Comparison of ENCODE assay signal across 33 cellular contexts in the genomic region with DNA sequence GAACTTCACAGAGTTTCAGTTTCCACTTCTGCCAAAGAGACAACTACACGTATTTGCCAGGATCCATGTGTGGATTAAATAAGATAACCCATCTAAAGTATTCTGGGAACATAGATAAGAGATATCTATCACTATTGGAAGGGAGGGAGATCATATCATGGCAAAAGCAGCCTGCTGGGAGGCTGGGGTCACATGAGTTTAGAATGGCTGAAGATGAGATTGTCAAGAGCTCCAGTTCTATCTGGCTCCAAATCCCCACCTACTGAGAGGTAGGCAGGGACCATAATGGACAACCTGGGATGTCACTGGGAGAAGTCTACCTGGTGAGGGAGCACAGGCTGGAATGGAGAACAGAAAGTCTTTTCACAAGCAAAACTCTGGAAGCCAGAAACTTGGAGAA.
"Had no signal": no experiment of that assay in that cellular context is flagged by ENCODE, and none has a peak within 500 bp of the region (broad histone marks: within the 10 kb centered on the region; RNA-seq: fewer than 3 reads in every experiment).

No MANE protein-coding gene starts in this region.

- H3K4me2 ChIP-seq: KMS-11 had no signal

- H3K9me3 ChIP-seq: MG63 had no signal

- H3K9ac ChIP-seq: KMS-11 had no signal

- H3K27ac ChIP-seq: KMS-11 had no signal

- H3K36me3 ChIP-seq: MG63 had no signal

- H3K4me3 ChIP-seq: MG63 had no signal

- DNase-seq: Karpas-422, Kasumi-1, KG1, MG63, MM.1S, MV-4-11, NCI-H1048, NCI-H1092, NCI-H1092 treated with DMSO at 0.1 percent for 48 hours, NCI-H1105, NCI-H1105 treated with DMSO at 0.1 percent for 48 hours, NCI-H1417 treated with DMSO at 0.1 percent for 48 hours, NCI-H1436, NCI-H1436 treated with DMSO at 0.1 percent for 48 hours, NCI-H146, NCI-H1694, NCI-H1694 treated with DMSO at 0.1 percent for 48 hours, NCI-H187, NCI-H187 treated with DMSO at 0.1 percent for 48 hours, NCI-H1930, NCI-H2029, NCI-H2029 treated with DMSO at 0.1 percent for 48 hours, NCI-H2081, NCI-H2081 treated with DMSO at 0.1 percent for 48 hours, NCI-H2107, NCI-H2171, NCI-H2171 treated with DMSO at 0.1 percent for 48 hours, NCI-H2227 treated with DMSO at 0.1 percent for 48 hours, NCI-H226, NCI-H345, NCI-H446, NCI-H446 treated with DMSO at 0.1 percent for 48 hours had no signal

- H3K27me3 ChIP-seq: MG63 had no signal
